In the genomic region with DNA sequence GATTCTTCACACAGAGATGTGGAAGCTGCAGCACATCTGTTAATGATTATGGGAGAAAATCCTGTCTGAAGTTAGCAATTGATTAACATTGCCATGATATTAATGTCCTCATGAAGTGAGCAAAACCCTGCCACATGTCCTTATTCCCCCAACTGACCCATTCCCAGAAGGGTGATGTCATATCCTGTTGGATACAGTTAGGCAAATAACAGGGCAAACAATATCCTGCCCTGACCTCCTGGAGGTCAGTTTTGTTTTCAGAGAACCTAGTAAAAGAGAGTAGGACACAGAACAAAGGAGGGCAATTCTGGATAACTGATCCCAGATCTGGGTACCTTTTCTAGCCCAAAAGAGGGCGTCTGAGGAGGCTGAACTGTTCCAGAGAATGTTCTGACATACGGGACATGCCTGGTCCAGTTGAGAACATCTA, we compare ENCODE assay signal across 16 cellular contexts. TPM values are rescaled to one million over a fixed set of nuclear protein-coding genes. Genes with fewer than 3 reads are reported as not detected.
DNase-seq lines count a peak whose midpoint lies in the region; ATAC-seq and TF ChIP-seq lines count a peak whose summit lies in the region.
"Had no signal": no experiment of that assay in that cellular context is flagged by ENCODE, and none has a peak within 500 bp of the region (broad histone marks: within the 10 kb centered on the region; RNA-seq: fewer than 3 reads in every experiment).

No MANE protein-coding gene starts in this region.

- H3K27me3 ChIP-seq in mammary epithelial cell (ENCODE audit: insufficient read depth, low read length): no peaks in the 10 kb centered on the region
- no peaks in the 10 kb centered on the region for H3K27me3 ChIP-seq in suprapubic skin

- H2AFZ ChIP-seq in mammary epithelial cell (ENCODE audit: low read depth, low read length): no peak overlapping the region

- dilution Hi-C loops in mammary epithelial cell (cut with HindIII; ENCODE audit: low sequenced_read_pairs): no loop called here

- H3K4me1 ChIP-seq in mammary epithelial cell (ENCODE audit: insufficient read depth, low read length) (peaks cover 14% of the 10 kb centered on the region), suprapubic skin (peaks cover 26% of the 10 kb centered on the region)

- no peak overlapping the region for H3K27ac ChIP-seq in mammary epithelial cell (ENCODE audit: insufficient read depth, low read depth, low read length)
- H3K27ac ChIP-seq in VCaP: peak overlapping the region; percentile 81
- peak overlapping the region; percentile 57 for H3K27ac ChIP-seq in suprapubic skin

- TF ChIP-seq EP300 in suprapubic skin (IDR thresholded peaks at IDR 0.05): no peak

- no peak for TF ChIP-seq POLR2A in suprapubic skin (IDR thresholded peaks at IDR 0.05)

- H3K4me3 Mint-ChIP-seq in MCF 10A (ENCODE audit: unreplicated experiment) (no peak overlapping the region), glutamatergic neuron (ENCODE audit: unreplicated experiment) (no peak overlapping the region)
- H3K4me3 Mint-ChIP-seq: activated CD8-positive, alpha-beta memory T cell treated with anti-CD3 and anti-CD28 coated beads, Interleukin-2, amount 10 ng/mL, durations not matched to agents 7 days and 5 days; activated naive CD8-positive, alpha-beta T cell treated with anti-CD3 and anti-CD28 coated beads, Interleukin-2, amount 10 ng/mL, durations not matched to agents 7 days and 5 days; neural crest cell; stimulated activated naive B cell treated with anti-CD40 and anti-IgM and Interleukin-4, amounts not matched to agents 10 μg/mL and 1 μg/mL and 100 μg/mL, for 72 hours; T-helper 17 cell had no signal

- CTCF ChIA-PET in MCF 10A (lab: Yijun Ruan, JAX) (interaction anchor here (0.7 to 6.7 kb wide), 11 partner anchors 9 to 586 kb away, joined by 3 to 93 read pairs (median 5); partner anchors contain the start of gene ABLIM3), mammary epithelial cell (lab: Charles Lee; ENCODE audit: low non-redundant PET) (interaction anchor here (0.7 kb wide), 2 partner anchors 15 to 27 kb away, joined by 4 to 6 read pairs; no protein-coding TSS in a partner anchor)

- H3K4me1 Mint-ChIP-seq in MCF 10A (ENCODE audit: insufficient read depth, unreplicated experiment) (peaks cover 53% of the 10 kb centered on the region), glutamatergic neuron (ENCODE audit: low read depth, unreplicated experiment) (peaks cover 39% of the 10 kb centered on the region)
- H3K4me1 Mint-ChIP-seq: activated CD8-positive, alpha-beta memory T cell treated with anti-CD3 and anti-CD28 coated beads, Interleukin-2, amount 10 ng/mL, durations not matched to agents 7 days and 5 days; activated naive CD8-positive, alpha-beta T cell treated with anti-CD3 and anti-CD28 coated beads, Interleukin-2, amount 10 ng/mL, durations not matched to agents 7 days and 5 days; stimulated activated naive B cell treated with anti-CD40 and anti-IgM and Interleukin-4, amounts not matched to agents 10 μg/mL and 1 μg/mL and 100 μg/mL, for 72 hours; T-helper 17 cell had no signal

- H3K27ac Mint-ChIP-seq in MCF 10A (ENCODE audit: low read depth, unreplicated experiment) (peak overlapping the region; percentile 81), glutamatergic neuron (ENCODE audit: unreplicated experiment) (peak overlapping the region; percentile 93)
- H3K27ac Mint-ChIP-seq: activated CD8-positive, alpha-beta memory T cell treated with anti-CD3 and anti-CD28 coated beads, Interleukin-2, amount 10 ng/mL, durations not matched to agents 7 days and 5 days; activated naive CD8-positive, alpha-beta T cell treated with anti-CD3 and anti-CD28 coated beads, Interleukin-2, amount 10 ng/mL, durations not matched to agents 7 days and 5 days; stimulated activated naive B cell treated with anti-CD40 and anti-IgM and Interleukin-4, amounts not matched to agents 10 μg/mL and 1 μg/mL and 100 μg/mL, for 72 hours; T-helper 17 cell had no signal

- no peak overlapping the region for H3K4me2 ChIP-seq in mammary epithelial cell (ENCODE audit: insufficient read depth, low read depth, low read length)

- H4K20me1 ChIP-seq in mammary epithelial cell (ENCODE audit: insufficient read depth, low read length): no peaks in the 10 kb centered on the region

- H3K36me3 Mint-ChIP-seq in MCF 10A (ENCODE audit: insufficient read depth, unreplicated experiment) (no peaks in the 10 kb centered on the region), glutamatergic neuron (ENCODE audit: unreplicated experiment) (no peaks in the 10 kb centered on the region)
- H3K36me3 Mint-ChIP-seq: activated CD8-positive, alpha-beta memory T cell treated with anti-CD3 and anti-CD28 coated beads, Interleukin-2, amount 10 ng/mL, durations not matched to agents 7 days and 5 days; activated naive CD8-positive, alpha-beta T cell treated with anti-CD3 and anti-CD28 coated beads, Interleukin-2, amount 10 ng/mL, durations not matched to agents 7 days and 5 days; stimulated activated naive B cell treated with anti-CD40 and anti-IgM and Interleukin-4, amounts not matched to agents 10 μg/mL and 1 μg/mL and 100 μg/mL, for 72 hours had no signal

- no peaks in the 10 kb centered on the region for H3K27me3 Mint-ChIP-seq in MCF 10A (ENCODE audit: insufficient read depth, unreplicated experiment)
- H3K27me3 Mint-ChIP-seq in glutamatergic neuron (ENCODE audit: unreplicated experiment): peaks cover 9% of the 10 kb centered on the region

- intact Hi-C loops in MCF 10A (cut with micrococcal nuclease) (loop anchor here (1.0 kb wide), 1 partner anchor 11 kb away; the partner anchor contains the start of gene ABLIM3), mammary epithelial cell (cut with micrococcal nuclease) (no loop called here)

- POLR2A ChIA-PET in MCF 10A (lab: Yijun Ruan, JAX): interaction anchor here (0.6 to 7.2 kb wide), 5 partner anchors 9 to 400 kb away, joined by 3 to 100 read pairs (median 3); partner anchors contain the start of gene ABLIM3

- TF ChIP-seq CTCF in MCF 10A (IDR thresholded peaks at IDR 0.05; ENCODE audit: unreplicated experiment) (no peak), mammary epithelial cell (conservative IDR thresholded peaks at IDR 0.05 in 1 of 2, IDR thresholded peaks at IDR 0.05 in 1 of 2; ENCODE audit: extremely low read depth in 1 of 2, insufficient read depth in 1 of 2, low read depth in 1 of 2, low read length in 2 of 2) (no peak), VCaP (conservative IDR thresholded peaks at IDR 0.05) (no peak), glutamatergic neuron (IDR thresholded peaks at IDR 0.05; ENCODE audit: partially characterized antibody, unreplicated experiment) (no peak), suprapubic skin (IDR thresholded peaks at IDR 0.05) (no peak)

- H3K9me3 Mint-ChIP-seq in MCF 10A (ENCODE audit: unreplicated experiment) (no peaks in the 10 kb centered on the region), glutamatergic neuron (ENCODE audit: unreplicated experiment) (peaks cover 9% of the 10 kb centered on the region)
- H3K9me3 Mint-ChIP-seq: activated naive CD8-positive, alpha-beta T cell treated with anti-CD3 and anti-CD28 coated beads, Interleukin-2, amount 10 ng/mL, durations not matched to agents 7 days and 5 days; neural crest cell; stimulated activated naive B cell treated with anti-CD40 and anti-IgM and Interleukin-4, amounts not matched to agents 10 μg/mL and 1 μg/mL and 100 μg/mL, for 72 hours had no signal

- H3K4me3 ChIP-seq in mammary epithelial cell (replicated peaks in 1 of 3; ENCODE audit: insufficient read depth in 1 of 3, low read depth in 2 of 3, low read length in 3 of 3) (no peak overlapping the region), suprapubic skin (no peak overlapping the region)

- no TSS peak for BruUV-seq in MCF 10A (replicated peaks; lab: Mats Ljungman, UMichigan)
- BruUV-seq in mammary epithelial cell (replicated peaks; lab: Mats Ljungman, UMichigan): no TSS peak

- 77% methylated on average over 2 of the region's 2 CpGs for WGBS in mammary epithelial cell (ENCODE audit: low coverage, missing lambda C conversion rate)
- 64% methylated on average over 2 of the region's 2 CpGs for WGBS in suprapubic skin

- in situ Hi-C loops in mammary epithelial cell (cut with MboI; ENCODE audit: low sequenced_read_pairs in 2 of 2): no loop called here

- no peak overlapping the region for H3K9ac ChIP-seq in mammary epithelial cell (ENCODE audit: insufficient read depth, low read length)

- H3K36me3 ChIP-seq in mammary epithelial cell (ENCODE audit: insufficient read depth, low read length): no peaks in the 10 kb centered on the region
- no peaks in the 10 kb centered on the region for H3K36me3 ChIP-seq in suprapubic skin

- no peak for ATAC-seq in GM19397 (IDR thresholded peaks at IDR 0.05; ENCODE audit: unreplicated experiment)
- no peak for ATAC-seq in HG02798 (IDR thresholded peaks at IDR 0.05; ENCODE audit: poor library complexity, unreplicated experiment)
- ATAC-seq: activated CD8-positive, alpha-beta memory T cell treated with anti-CD3 and anti-CD28 coated beads, Interleukin-2, amount 10 ng/mL, durations not matched to agents 7 days and 5 days; stimulated activated naive B cell treated with anti-CD40 and anti-IgM and Interleukin-4, amounts not matched to agents 10 μg/mL and 1 μg/mL and 100 μg/mL, for 72 hours; T-helper 17 cell had no signal

- DNase-seq in MCF 10A (ENCODE audit: unreplicated experiment) (no peak), mammary epithelial cell (no peak), glutamatergic neuron (no peak), suprapubic skin (ENCODE audit: low spot score in 2 of 2) (no peak), HUDEP-2 (lab: John Stamatoyannopoulos, UW; ENCODE audit: unreplicated experiment in 76 of 76) (no peak)
- DNase-seq: activated CD8-positive, alpha-beta memory T cell treated with anti-CD3 and anti-CD28 coated beads, Interleukin-2, amount 10 ng/mL, durations not matched to agents 7 days and 5 days; activated naive CD8-positive, alpha-beta T cell treated with anti-CD3 and anti-CD28 coated beads, Interleukin-2, amount 10 ng/mL, durations not matched to agents 7 days and 5 days; DMS153; effector memory CD4-positive, alpha-beta T cell; NCI-H1694; stimulated activated naive B cell treated with anti-CD40 and anti-IgM and Interleukin-4, amounts not matched to agents 10 μg/mL and 1 μg/mL and 100 μg/mL, for 72 hours; T-helper 17 cell had no signal

- H3K79me2 ChIP-seq in mammary epithelial cell (ENCODE audit: insufficient read depth, low read length): peaks cover 72% of the 10 kb centered on the region

- no peaks in the 10 kb centered on the region for H3K9me3 ChIP-seq in mammary epithelial cell (replicated peaks; ENCODE audit: insufficient read depth, low read length)
- no peaks in the 10 kb centered on the region for H3K9me3 ChIP-seq in suprapubic skin

RNA-seq across cellular contexts. Expression of gene ABLIM3, which starts 11.0 kb away (rescaled TPM):
- total RNA-seq in MCF 10A (2022): 168 and 206 TPM in 2 replicates
- 10 to 100 TPM; 17.3 to 38.6 TPM for total RNA-seq in mammary epithelial cell
- polyA plus RNA-seq in mammary epithelial cell: 21.6 TPM
- polyA minus RNA-seq in mammary epithelial cell: 34.9 TPM
- total RNA-seq in glutamatergic neuron (ENCODE audit: unreplicated experiment): 19.0 TPM
- 10 to 100 TPM in 2 of 4 donors, 1 to 10 TPM in 2; 4.7 to 22.6 (median 13.4) TPM for total RNA-seq in suprapubic skin
- total RNA-seq: activated naive CD8-positive, alpha-beta T cell treated with anti-CD3 and anti-CD28 coated beads, Interleukin-2, amount 10 ng/mL, durations not matched to agents 7 days and 5 days had no signal
